10 cellular contexts compared by ENCODE assay signal in genomic region chr12:46617167-46617566, GRCh38.
DNase-seq lines count a peak whose midpoint lies in the region; ATAC-seq, FAIRE-seq and TF ChIP-seq lines count a peak whose summit lies in the region.
"Had no signal": no experiment of that assay in that cellular context is flagged by ENCODE, and none has a peak within 500 bp of the region (broad histone marks: within the 10 kb centered on the region; RNA-seq: fewer than 3 reads in every experiment).

No MANE protein-coding gene starts in this region.

- H3K9ac ChIP-seq in IMR-90 (ENCODE audit: low read depth, low read length) = no peak overlapping the region; the same call in 1 of the 2 replicates
- H3K9ac ChIP-seq in H1 (replicated peaks in 1 of 4; ENCODE audit: extremely low read depth in 1 of 4, low read depth in 3 of 4, low read length in 3 of 4) = no peak overlapping the region

- no peak overlapping the region; the same call in 1 of the 2 replicates for H3K4me2 ChIP-seq in IMR-90 (ENCODE audit: low read depth, low read length)
- H3K4me2 ChIP-seq in H1 (ENCODE audit: insufficient read depth in 1 of 2, low read depth in 2 of 2, low read length in 2 of 2) = no peak overlapping the region

- H2BK5ac ChIP-seq in IMR-90 (ENCODE audit: low read depth, low read length, poor library complexity, severe bottlenecking) (peak overlapping the region; percentile 83), H1 (ENCODE audit: low read depth, low read length) (no peak overlapping the region)

- H3K18ac ChIP-seq in IMR-90 (ENCODE audit: low read depth, low read length) (peak overlapping the region; percentile 50; the same call in 1 of the 2 replicates), H1 (ENCODE audit: extremely low read depth, low read length) (no peak overlapping the region)

- POLR2A ChIA-PET in IMR-90 (lab: Charles Lee; ENCODE audit: unreplicated experiment) = no interaction called here
- POLR2A ChIA-PET in H1 (lab: Charles Lee; ENCODE audit: partially characterized antibody) = no interaction called here

- H3K9me3 ChIP-seq in IMR-90 (ENCODE audit: control insufficient read depth, insufficient read depth, low read length) = no peaks in the 10 kb centered on the region
- H3K9me3 ChIP-seq in H1 (ENCODE audit: insufficient read depth in 2 of 2, low read depth in 1 of 2, low read length in 1 of 2) = peaks cover 4 to 12% of the 10 kb centered on the region in 2 experiments; a peak in 3 of 4 replicates
- peaks cover 0 to 6% of the 10 kb centered on the region in 2 donors for H3K9me3 ChIP-seq in left lung
- H3K9me3 ChIP-seq in thoracic aorta = no peaks in the 10 kb centered on the region

- H3K4ac ChIP-seq in IMR-90 (ENCODE audit: low read depth, low read length) = no peak overlapping the region
- no peak overlapping the region for H3K4ac ChIP-seq in H1 (replicated peaks; ENCODE audit: insufficient read length, low read depth, low read length)

- H3K79me1 ChIP-seq in IMR-90 (ENCODE audit: low read depth in 1 of 2, low read length in 2 of 2) = no peaks in the 10 kb centered on the region
- H3K79me1 ChIP-seq in H1 (ENCODE audit: low read depth, low read length) = no peaks in the 10 kb centered on the region

- H4K91ac ChIP-seq in IMR-90 (ENCODE audit: insufficient read depth, low read depth, low read length) (no peak overlapping the region), H1 (replicated peaks; ENCODE audit: insufficient read length, low read length) (peak overlapping the region; percentile 40)

- 92% methylated on average over 2 of the region's 4 CpGs; no CpG with 5 or more reads in 1 of the 2 experiments for WGBS in IMR-90 (ENCODE audit: extremely low coverage in 2 of 2, insufficient read length in 1 of 2), 2 experiments
- 98% methylated on average over 4 of the region's 4 CpGs; no CpG with 5 or more reads in 1 of the 2 experiments for WGBS in H1 (ENCODE audit: extremely low coverage in 1 of 2, insufficient coverage in 1 of 2, insufficient read length in 1 of 2, insufficient replicate concordance in 2 of 2, low coverage in 1 of 2, low lambda C conversion rate in 2 of 2, missing lambda C conversion rate in 1 of 2), 2 experiments

- H3K23ac ChIP-seq in IMR-90 (ENCODE audit: low read depth, low read length) (no peak overlapping the region), H1 (ENCODE audit: insufficient read length) (no peak overlapping the region)

- H4K8ac ChIP-seq in IMR-90 (ENCODE audit: low read depth in 2 of 2, low read length in 2 of 2) (no peak overlapping the region), H1 (ENCODE audit: extremely low read depth, insufficient read depth, low read length) (no peak overlapping the region)

- no TSS peak for BruUV-seq in IMR-90 (replicated peaks; lab: Mats Ljungman, UMichigan)

- H3K4me1 ChIP-seq in IMR-90 (ENCODE audit: control insufficient read depth, insufficient read depth, low read length) (no peaks in the 10 kb centered on the region; the same call in 1 of the 2 replicates), H1 (replicated peaks in 1 of 4; ENCODE audit: control insufficient read depth in 3 of 4, insufficient read depth in 4 of 4, low read length in 3 of 4) (no peaks in the 10 kb centered on the region), left lung (no peaks in the 10 kb centered on the region), thoracic aorta (ENCODE audit: control insufficient read depth in 1 of 2, low read depth in 2 of 2) (peaks cover 8 to 15% of the 10 kb centered on the region in 2 donors)

- H2BK20ac ChIP-seq in IMR-90 (ENCODE audit: low read depth, low read length) (peak overlapping the region; percentile 32; the same call in 1 of the 2 replicates), H1 (ENCODE audit: low read length) (no peak overlapping the region)

- H2BK12ac ChIP-seq in H1 (ENCODE audit: low read depth, low read length) = no peak overlapping the region

- H3K56ac ChIP-seq in IMR-90 (ENCODE audit: extremely low read depth, insufficient read depth, low read length) = no peak overlapping the region; the same call in 1 of the 2 replicates
- H3K56ac ChIP-seq in H1 (replicated peaks; ENCODE audit: insufficient read length, low read depth, low read length) = no peak overlapping the region

- H2BK15ac ChIP-seq in IMR-90 (ENCODE audit: low read depth, low read length) (no peak overlapping the region), H1 (ENCODE audit: low read length) (no peak overlapping the region)

- dilution Hi-C loops in IMR-90 (cut with HindIII; ENCODE audit: low sequenced_read_pairs, unreplicated experiment) = no loop called here

- H3K27me3 ChIP-seq in IMR-90 (ENCODE audit: control insufficient read depth, insufficient read depth, low read length) = no peaks in the 10 kb centered on the region
- H3K27me3 ChIP-seq in H1 (replicated peaks in 1 of 4; ENCODE audit: control insufficient read depth in 3 of 4, extremely low read depth in 1 of 4, insufficient read depth in 3 of 4, low read length in 3 of 4) = no peaks in the 10 kb centered on the region
- no peaks in the 10 kb centered on the region for H3K27me3 ChIP-seq in left lung
- no peaks in the 10 kb centered on the region for H3K27me3 ChIP-seq in thoracic aorta (replicated peaks; ENCODE audit: insufficient read depth)

- in situ Hi-C loops in IMR-90 (cut with MboI; ENCODE audit: low sequenced_read_pairs) = no loop called here

- TF ChIP-seq POLR2A in IMR-90 (IDR thresholded peaks at IDR 0.05; ENCODE audit: low read depth, low read length) = no peak
- no peak for TF ChIP-seq POLR2A in H1 (IDR thresholded peaks at IDR 0.05; ENCODE audit: control extremely low read depth in 1 of 2, low read depth in 2 of 2, low read length in 2 of 2)

- no peak for TF ChIP-seq EP300 in H1 (IDR thresholded peaks at IDR 0.05; ENCODE audit: borderline replicate concordance in 1 of 2, low read depth in 2 of 2, low read length in 2 of 2)

- H3K4me3 ChIP-seq in IMR-90 (ENCODE audit: insufficient read depth, low read depth, low read length) (no peak overlapping the region), H1 (ENCODE audit: extremely low read depth in 1 of 4, insufficient read depth in 2 of 4, low read depth in 3 of 4, low read length in 4 of 4) (no peak overlapping the region), left lung (no peak overlapping the region), thoracic aorta (peak overlapping the region; percentile 25)
- H3K4me3 ChIP-seq: skin epidermis had no signal

- no peak for TF ChIP-seq RAD21 in IMR-90 (IDR thresholded peaks at IDR 0.05; ENCODE audit: low read length)
- TF ChIP-seq RAD21 in H1 (IDR thresholded peaks at IDR 0.05 in 1 of 2, conservative IDR thresholded peaks at IDR 0.05 in 1 of 2; ENCODE audit: low read depth in 2 of 2, low read length in 2 of 2) = no peak

- H3K27ac ChIP-seq in IMR-90 (ENCODE audit: insufficient read depth, low read length) (no peak overlapping the region), H1 (ENCODE audit: low read depth, low read length) (no peak overlapping the region), left lung (no peak overlapping the region), thoracic aorta (peak overlapping the region; percentile 33 to 44)
- H3K27ac ChIP-seq: skin epidermis had no signal

- H2BK120ac ChIP-seq in IMR-90 (ENCODE audit: low read depth, low read length) (peak overlapping the region; percentile 56), H1 (replicated peaks; ENCODE audit: low read depth, low read length) (no peak overlapping the region)

- no peak overlapping the region for H2AFZ ChIP-seq in IMR-90 (replicated peaks; ENCODE audit: low read length, poor library complexity)
- H2AFZ ChIP-seq in H1 (ENCODE audit: low read length) = no peak overlapping the region

- H3K36me3 ChIP-seq in IMR-90 (ENCODE audit: control insufficient read depth, insufficient read depth, low read length) (no peaks in the 10 kb centered on the region), H1 (ENCODE audit: control insufficient read depth in 2 of 4, insufficient read depth in 4 of 4, low read length in 3 of 4) (0 out of 8 replicates have a peak, but pooled peaks cover 0 to 3% (median 0%) of the 10 kb centered on the region in 4 experiments), left lung (no peaks in the 10 kb centered on the region), thoracic aorta (no peaks in the 10 kb centered on the region)

- intact Hi-C loops in IMR-90 (cut with micrococcal nuclease) = no loop called here
- intact Hi-C loops in left lung (cut with DNase I) = no loop called here

- no peak for FAIRE-seq in H1 (lab: Jason Lieb, UNC)
- no peak for FAIRE-seq in urothelium cell line (lab: Jason Lieb, UNC)

- H3K79me2 ChIP-seq in H1 (ENCODE audit: control insufficient read depth in 1 of 2, insufficient read depth in 2 of 2, low read length in 2 of 2) = no peaks in the 10 kb centered on the region

- H2AK9ac ChIP-seq in IMR-90 (replicated peaks; ENCODE audit: low read depth, low read length, poor library complexity) = no peak overlapping the region

- H3K9me1 ChIP-seq in IMR-90 (ENCODE audit: insufficient read depth, low read length) = no peaks in the 10 kb centered on the region

- no peaks in the 10 kb centered on the region for H4K20me1 ChIP-seq in IMR-90 (ENCODE audit: insufficient read depth, low read length)
- no peaks in the 10 kb centered on the region for H4K20me1 ChIP-seq in H1 (replicated peaks in 1 of 2; ENCODE audit: control insufficient read depth in 1 of 2, insufficient read depth in 2 of 2, low read length in 2 of 2)

- peak; percentile 70 for DNase-seq in IMR-90
- DNase-seq in H1 (ENCODE audit: low read depth in 1 of 2, low spot score in 2 of 2) = no peak
- DNase-seq in left lung = no peak
- DNase-seq in thoracic aorta (ENCODE audit: low spot score) = peak; percentile 23
- DNase-seq in urothelium cell line (ENCODE audit: low spot score) = no peak
- no peak for DNase-seq in activated T-cell treated with anti-CD3 and anti-CD28 coated beads, Interleukin-2, amount 50 U/mL, for 48 hours
- DNase-seq: NCI-H2107 had no signal

- CTCF ChIA-PET in IMR-90 (lab: Yijun Ruan, JAX) = no interaction called here
- CTCF ChIA-PET in H1 (lab: Charles Lee; ENCODE audit: partially characterized antibody) = no interaction called here

- H3K14ac ChIP-seq in IMR-90 (replicated peaks; ENCODE audit: low read depth, low read length) (0 out of 2 replicates have a peak overlapping the region, but pooled peaks have one; percentile 45), H1 (ENCODE audit: insufficient read length) (no peak overlapping the region)

- H4K5ac ChIP-seq in IMR-90 (ENCODE audit: low read depth, low read length) (no peak overlapping the region), H1 (ENCODE audit: insufficient read length, low read depth, low read length) (no peak overlapping the region)

- H2AK5ac ChIP-seq in IMR-90 (ENCODE audit: low read depth, low read length) (peak overlapping the region; percentile 51; the same call in 1 of the 2 replicates), H1 (ENCODE audit: low read depth, low read length) (no peak overlapping the region)

- no peaks in the 10 kb centered on the region for H3K23me2 ChIP-seq in H1 (ENCODE audit: low read depth, low read length)

- TF ChIP-seq CTCF in IMR-90 (conservative IDR thresholded peaks at IDR 0.05; ENCODE audit: low read depth, low read length) (no peak), H1 (IDR thresholded peaks at IDR 0.05; ENCODE audit: control extremely low read depth in 1 of 3, insufficient read depth in 1 of 3, low read depth in 1 of 3, low read length in 3 of 3) (no peak), left lung (IDR thresholded peaks at IDR 0.05) (no peak), thoracic aorta (IDR thresholded peaks at IDR 0.05) (no peak)

- peak; percentile 57 for ATAC-seq in IMR-90 (ENCODE audit: low read depth)
- ATAC-seq in left lung = peak; percentile 43
- ATAC-seq in thoracic aorta (ENCODE audit: insufficient number of reproducible peaks, low FRiP score, low read depth) = peak; percentile 98
- no peak for ATAC-seq in HG02885 (IDR thresholded peaks at IDR 0.05; ENCODE audit: poor library complexity, unreplicated experiment)
- ATAC-seq in HG03565 (IDR thresholded peaks at IDR 0.05; ENCODE audit: unreplicated experiment) = no peak

Comparison
In these comparisons a context has a peak if more than half of its experiments do, and no peak if none do; other contexts are left out.
1. ATAC-seq: peak in IMR-90 (single experiment), left lung (single experiment) and thoracic aorta (single experiment); none in HG02885 (single experiment) and HG03565 (single experiment).
2. DNase-seq: peak in IMR-90 (single experiment) and thoracic aorta (single experiment); none in H1 (0 of 2), left lung (0 of 2), urothelium cell line (single experiment) and activated T-cell treated with anti-CD3 and anti-CD28 coated beads, Interleukin-2, amount 50 U/mL, for 48 hours (0 of 2).
3. H3K27ac ChIP-seq: peak in thoracic aorta (2 of 2); none in IMR-90 (single experiment), H1 (single experiment) and left lung (0 of 2).